Comparison of ENCODE assay signal across 8 cellular contexts in the genomic region with DNA sequence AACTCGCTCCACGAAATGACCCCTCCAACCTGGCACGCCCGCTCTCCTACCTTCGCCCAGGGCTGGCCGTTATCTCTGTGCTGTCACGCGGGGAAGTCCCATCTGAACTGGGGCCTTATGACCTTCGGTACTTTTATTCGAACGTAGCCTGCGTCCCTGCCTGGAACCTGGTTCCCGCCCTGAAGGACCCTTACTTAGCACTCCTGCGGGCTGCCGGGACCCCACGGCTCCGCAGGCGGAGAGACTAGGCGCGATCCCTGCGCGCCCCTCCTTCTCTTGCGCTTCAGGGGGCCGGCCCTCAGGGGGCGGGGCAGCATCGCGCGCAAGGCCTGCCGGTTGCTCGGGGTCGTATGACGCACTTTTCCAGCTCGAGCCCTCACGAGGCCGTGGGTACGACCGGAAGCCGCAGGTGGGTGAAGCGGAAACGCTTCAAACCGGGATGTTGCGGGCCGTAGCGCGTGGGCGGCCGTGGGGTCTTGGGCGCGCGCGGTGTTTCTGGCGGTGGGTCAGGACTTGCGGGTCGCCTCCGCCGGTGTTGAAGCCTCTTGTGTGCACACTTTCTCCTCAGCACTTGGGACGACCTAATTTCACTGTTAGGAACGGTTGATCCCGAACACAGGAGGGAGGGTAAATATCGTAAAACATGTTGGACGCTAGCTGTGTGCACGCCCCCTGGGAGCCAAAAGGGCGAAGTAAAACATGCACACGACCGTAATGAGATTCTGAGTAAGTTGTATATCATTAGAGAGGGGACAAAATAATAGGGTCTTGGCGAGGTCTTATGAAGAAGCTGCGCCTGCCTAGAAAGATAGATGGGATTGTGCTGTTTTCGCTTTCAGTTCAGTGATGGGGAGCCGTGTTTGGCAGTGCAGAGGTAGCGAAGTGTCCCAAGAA. TPM values are rescaled to one million over a fixed set of nuclear protein-coding genes. Genes with fewer than 3 reads are reported as not detected.
DNase-seq lines count a peak whose midpoint lies in the region; ATAC-seq and TF ChIP-seq lines count a peak whose summit lies in the region.

A gene (plus strand): TSS at position 325 of the 894 bp plus-strand sequence. CDS start 6,991 bp downstream, outside the sequence.
A gene with protein sequence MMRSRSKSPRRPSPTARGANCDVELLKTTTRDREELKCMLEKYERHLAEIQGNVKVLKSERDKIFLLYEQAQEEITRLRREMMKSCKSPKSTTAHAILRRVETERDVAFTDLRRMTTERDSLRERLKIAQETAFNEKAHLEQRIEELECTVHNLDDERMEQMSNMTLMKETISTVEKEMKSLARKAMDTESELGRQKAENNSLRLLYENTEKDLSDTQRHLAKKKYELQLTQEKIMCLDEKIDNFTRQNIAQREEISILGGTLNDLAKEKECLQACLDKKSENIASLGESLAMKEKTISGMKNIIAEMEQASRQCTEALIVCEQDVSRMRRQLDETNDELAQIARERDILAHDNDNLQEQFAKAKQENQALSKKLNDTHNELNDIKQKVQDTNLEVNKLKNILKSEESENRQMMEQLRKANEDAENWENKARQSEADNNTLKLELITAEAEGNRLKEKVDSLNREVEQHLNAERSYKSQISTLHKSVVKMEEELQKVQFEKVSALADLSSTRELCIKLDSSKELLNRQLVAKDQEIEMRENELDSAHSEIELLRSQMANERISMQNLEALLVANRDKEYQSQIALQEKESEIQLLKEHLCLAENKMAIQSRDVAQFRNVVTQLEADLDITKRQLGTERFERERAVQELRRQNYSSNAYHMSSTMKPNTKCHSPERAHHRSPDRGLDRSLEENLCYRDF (minus strand): TSS at position 300 of the 894 bp plus-strand sequence. CDS start 45,503 bp downstream, outside the sequence.

- H3K9ac ChIP-seq in Loucy (ENCODE audit: low read depth, low read length, poor library complexity, severe bottlenecking): peak within 1 kb of the TSS; percentile 90

- 0 to 1% (median 1%) methylated on average over 25 to 70 of the region's 70 CpGs for WGBS in stomach, 5 donors

- peaks cover 52% of the 10 kb centered on the region for H3K4me1 ChIP-seq in Loucy (ENCODE audit: insufficient read depth, low read length, poor library complexity, severe bottlenecking)
- H3K4me1 ChIP-seq in RWPE2 (ENCODE audit: insufficient read depth, poor library complexity, severe bottlenecking): no peaks in the 10 kb centered on the region
- peaks cover 14 to 39% (median 23%) of the 10 kb centered on the region in 4 donors for H3K4me1 ChIP-seq in stomach

- peak in 2 of 4 donors; percentile 51 to 86 for TF ChIP-seq POLR2A in stomach (IDR thresholded peaks at IDR 0.05)

- TF ChIP-seq CTCF in Loucy (conservative IDR thresholded peaks at IDR 0.05; ENCODE audit: low read length): peak; percentile 19; the same call in 1 of the 2 replicates
- TF ChIP-seq CTCF in RWPE2 (IDR thresholded peaks at IDR 0.05; ENCODE audit: poor library complexity, severe bottlenecking): no peak
- peak; percentile 21 for TF ChIP-seq CTCF in fibroblast of villous mesenchyme (IDR thresholded peaks at IDR 0.05; ENCODE audit: insufficient read depth, low read depth, low read length)
- TF ChIP-seq CTCF in neural crest cell (conservative IDR thresholded peaks at IDR 0.05): peak; percentile 46
- TF ChIP-seq CTCF in stomach (IDR thresholded peaks at IDR 0.05): peak in 2 of 7 experiments; percentile 8 to 14

- no peaks in the 10 kb centered on the region for H3K9me2 ChIP-seq in Loucy (replicated peaks; ENCODE audit: low read depth, low read length)

- peak within 1 kb of the TSS; percentile 91 for H2AFZ ChIP-seq in Loucy (ENCODE audit: low read length)

- no peaks in the 10 kb centered on the region for H3K27me3 ChIP-seq in H7 (ENCODE audit: control insufficient read depth, insufficient read depth, low read length)
- no peaks in the 10 kb centered on the region for H3K27me3 ChIP-seq in Loucy (ENCODE audit: insufficient read depth, low read length, poor library complexity, severe bottlenecking)
- no peaks in the 10 kb centered on the region for H3K27me3 ChIP-seq in RWPE2 (ENCODE audit: insufficient read depth, poor library complexity, severe bottlenecking)
- no peaks in the 10 kb centered on the region for H3K27me3 ChIP-seq in stomach

- peaks cover 15% of the 10 kb centered on the region for H3K4me1 Mint-ChIP-seq in neural crest cell

- intact Hi-C loops in stomach (cut with DNase I; ENCODE audit: low total_unique reads): no loop called here

- H3K9me3 Mint-ChIP-seq in neural crest cell: no peaks in the 10 kb centered on the region

- ATAC-seq in RWPE2 (ENCODE audit: low read depth): peak; percentile 92

- no peaks in the 10 kb centered on the region for H3K27me3 Mint-ChIP-seq in neural crest cell (ENCODE audit: low read depth)

- peak within 1 kb of the TSS; percentile 29 for H3K27ac ChIP-seq in RWPE2 (ENCODE audit: poor library complexity, severe bottlenecking)
- peak within 1 kb of the TSS; percentile 90 to 93 (median 92) for H3K27ac ChIP-seq in stomach

- peak within 1 kb of the TSS; percentile 94 for H3K27ac Mint-ChIP-seq in neural crest cell (ENCODE audit: unreplicated experiment)

- TF ChIP-seq EP300 in stomach (IDR thresholded peaks at IDR 0.05): no peak

- H3K36me3 ChIP-seq in H7 (replicated peaks; ENCODE audit: control insufficient read depth, insufficient read depth, low read length) (peaks cover 2% of the 10 kb centered on the region; the same call in 1 of the 2 replicates), Loucy (ENCODE audit: insufficient read depth, low read length) (no peaks in the 10 kb centered on the region), RWPE2 (ENCODE audit: low read depth) (peaks cover 6% of the 10 kb centered on the region), stomach (peaks cover 0 to 32% (median 28%) of the 10 kb centered on the region in 4 donors)

- H3K4me3 ChIP-seq in H7 (ENCODE audit: insufficient read depth, low read depth, low read length) (peak within 1 kb of the TSS; percentile 73), Loucy (ENCODE audit: low read length, poor library complexity, severe bottlenecking) (peak within 1 kb of the TSS; percentile 92), RWPE2 (ENCODE audit: severe bottlenecking) (peak within 1 kb of the TSS; percentile 69), fibroblast of villous mesenchyme (ENCODE audit: low read depth, low read length) (peak within 1 kb of the TSS; percentile 82), stomach (peak within 1 kb of the TSS; percentile 61 to 76 (median 66))

- H3F3A ChIP-seq in Loucy (ENCODE audit: low read depth): no peaks in the 10 kb centered on the region; the same call in 1 of the 2 replicates

- H3K4me3 Mint-ChIP-seq in neural crest cell: no peak within 1 kb of the TSS

- peaks cover 21% of the 10 kb centered on the region for H3K79me2 ChIP-seq in Loucy (ENCODE audit: insufficient read depth, low read length)

- H3K9me3 ChIP-seq in Loucy (ENCODE audit: insufficient read depth, low read depth, low read length): no peaks in the 10 kb centered on the region
- H3K9me3 ChIP-seq in RWPE2 (ENCODE audit: severe bottlenecking): no peaks in the 10 kb centered on the region
- no peaks in the 10 kb centered on the region for H3K9me3 ChIP-seq in stomach

- no peaks in the 10 kb centered on the region for H4K20me1 ChIP-seq in Loucy (ENCODE audit: insufficient read depth, low read length, poor library complexity, severe bottlenecking)

- H3K4me2 ChIP-seq in Loucy (ENCODE audit: low read depth, low read length, poor library complexity, severe bottlenecking): peak within 1 kb of the TSS; percentile 87

- in situ Hi-C loops in G401 (cut with HindIII; ENCODE audit: low sequenced_read_pairs): no loop called here

- DNase-seq in G401 (ENCODE audit: low spot score) (peak; percentile 90), H7 (peak; percentile 95), RWPE2 (ENCODE audit: low spot score) (peak; percentile 91), activated gamma-delta T cell (lab: John Stamatoyannopoulos, UW) (peak; percentile 86), fibroblast of villous mesenchyme (ENCODE audit: low read depth) (peak; percentile 92), neural crest cell (ENCODE audit: low read depth, low spot score) (peak; percentile 75), stomach (peak; percentile 92)

- H3K36me3 Mint-ChIP-seq in neural crest cell (ENCODE audit: low read depth): peaks cover 3% of the 10 kb centered on the region

RNA-seq across cellular contexts. Expression of the first gene that starts in this region (rescaled TPM):
- total RNA-seq in G401 (2014; rRNA removed; shearing (Covaris generic)): 6.1 and 7.7 TPM in 2 replicates
- 7.3 and 7.4 TPM in 2 replicates for total RNA-seq in H7 (2014; rRNA removed; shearing (Covaris generic))
- 2.3 and 6.5 TPM in 2 replicates for total RNA-seq in fibroblast of villous mesenchyme
- 6.8 and 8.2 TPM in 2 replicates for total RNA-seq in neural crest cell
- 10 to 100 TPM in 3 of 5 donors, 1 to 10 TPM in 2; 4.5 to 31.7 (median 11.0) TPM for total RNA-seq in stomach
- polyA plus RNA-seq in stomach: 10 to 100 TPM in 2 of 3 donors, 1 to 10 TPM in 1; 8.0 to 12.7 (median 11.5) TPM

RNA-seq across cellular contexts. Expression of the second gene that starts in this region (rescaled TPM):
- total RNA-seq in G401 (2014; rRNA removed; shearing (Covaris generic)): 1.8 and 5.8 TPM in 2 replicates
- total RNA-seq in H7 (2014; rRNA removed; shearing (Covaris generic)): 1.1 and 3.5 TPM in 2 replicates
- total RNA-seq in fibroblast of villous mesenchyme (1.9 and 3.0 TPM in 2 replicates), neural crest cell (5.8 and 7.9 TPM in 2 replicates), stomach (10 to 100 TPM in 3 of 5 donors, 1 to 10 TPM in 2; 3.8 to 19.3 (median 10.3) TPM)
- 1 to 10 TPM; 1.3 to 5.8 (median 1.8) TPM for polyA plus RNA-seq in stomach

Comparison
In these comparisons a context has a peak if more than half of its experiments do, and no peak if none do; other contexts are left out.
1. Peak in every context shown above with its lines: DNase-seq, ATAC-seq, H3K4me3 ChIP-seq and H3K27ac ChIP-seq.